In genomic region chr1:77139389-77139788, GRCh38 we compare ENCODE assay signal across 12 cellular contexts.
A peak's percentile ranks its signal among the peaks of the same experiment; 100 is the strongest.
DNase-seq lines count a peak whose midpoint lies in the region; ATAC-seq lines count a peak whose summit lies in the region.
"Had no signal": no experiment of that assay in that cellular context is flagged by ENCODE, and none has a peak within 500 bp of the region (broad histone marks: within the 10 kb centered on the region; RNA-seq: fewer than 3 reads in every experiment).

No MANE protein-coding gene starts in this region.

- H3K27me3 ChIP-seq in subcutaneous abdominal adipose tissue (ENCODE audit: control insufficient read depth in 5 of 5, insufficient read depth in 4 of 5, low read length in 5 of 5) = no peaks in the 10 kb centered on the region

- peak overlapping the region; percentile 15 for H3K27ac ChIP-seq in subcutaneous abdominal adipose tissue (ENCODE audit: low read depth, low read length)
- H3K27ac ChIP-seq: GM23248 had no signal

- H3K4me1 ChIP-seq in subcutaneous abdominal adipose tissue (ENCODE audit: control insufficient read depth in 5 of 5, insufficient read depth in 5 of 5, low read length in 5 of 5) = peaks cover 1 to 26% (median 8%) of the 10 kb centered on the region in 5 donors
- H3K4me1 ChIP-seq: HAP-1 had no signal

- DNase-seq in DMS 273 treated with DMSO at 0.1 percent for 48 hours (lab: John Stamatoyannopoulos, UW) (peak; percentile 12), NCI-H69 (lab: John Stamatoyannopoulos, UW) (peak; percentile 4), middle frontal gyrus (ENCODE audit: extremely low spot score, low spot score) (peak; percentile 25), DMS53 (lab: John Stamatoyannopoulos, UW) (no peak), cerebellar cortex (ENCODE audit: low spot score) (no peak)
- DNase-seq: ACHN; CD4-positive, alpha-beta memory T cell; GM23248 had no signal

- no peak overlapping the region for H3K9ac ChIP-seq in subcutaneous abdominal adipose tissue (ENCODE audit: low read length in 5 of 5)
- H3K9ac ChIP-seq: GM23248 had no signal

- ATAC-seq in GM21529 (IDR thresholded peaks at IDR 0.05; ENCODE audit: unreplicated experiment) (no peak), HG02852 (IDR thresholded peaks at IDR 0.05; ENCODE audit: unreplicated experiment) (no peak)

- no peaks in the 10 kb centered on the region for H3K36me3 ChIP-seq in subcutaneous abdominal adipose tissue (ENCODE audit: control insufficient read depth in 5 of 5, insufficient read depth in 5 of 5, low read length in 5 of 5)
- H3K36me3 ChIP-seq: HAP-1 had no signal

- no peak overlapping the region for H3K4me3 ChIP-seq in subcutaneous abdominal adipose tissue (ENCODE audit: low read depth in 1 of 5, low read length in 5 of 5)
- H3K4me3 ChIP-seq: GM23248, HAP-1 had no signal

- no peaks in the 10 kb centered on the region for H3K9me3 ChIP-seq in subcutaneous abdominal adipose tissue (ENCODE audit: control insufficient read depth in 5 of 5, low read length in 5 of 5)
- H3K9me3 ChIP-seq: HAP-1 had no signal

Comparison
In these comparisons a context has a peak if more than half of its experiments do, and no peak if none do; other contexts are left out.
1. DNase-seq: peak in DMS 273 treated with DMSO at 0.1 percent for 48 hours (single experiment), NCI-H69 (single experiment) and middle frontal gyrus (single experiment); none in DMS53 (single experiment) and cerebellar cortex (single experiment).